9 cellular contexts compared by ENCODE assay signal in the genomic region with DNA sequence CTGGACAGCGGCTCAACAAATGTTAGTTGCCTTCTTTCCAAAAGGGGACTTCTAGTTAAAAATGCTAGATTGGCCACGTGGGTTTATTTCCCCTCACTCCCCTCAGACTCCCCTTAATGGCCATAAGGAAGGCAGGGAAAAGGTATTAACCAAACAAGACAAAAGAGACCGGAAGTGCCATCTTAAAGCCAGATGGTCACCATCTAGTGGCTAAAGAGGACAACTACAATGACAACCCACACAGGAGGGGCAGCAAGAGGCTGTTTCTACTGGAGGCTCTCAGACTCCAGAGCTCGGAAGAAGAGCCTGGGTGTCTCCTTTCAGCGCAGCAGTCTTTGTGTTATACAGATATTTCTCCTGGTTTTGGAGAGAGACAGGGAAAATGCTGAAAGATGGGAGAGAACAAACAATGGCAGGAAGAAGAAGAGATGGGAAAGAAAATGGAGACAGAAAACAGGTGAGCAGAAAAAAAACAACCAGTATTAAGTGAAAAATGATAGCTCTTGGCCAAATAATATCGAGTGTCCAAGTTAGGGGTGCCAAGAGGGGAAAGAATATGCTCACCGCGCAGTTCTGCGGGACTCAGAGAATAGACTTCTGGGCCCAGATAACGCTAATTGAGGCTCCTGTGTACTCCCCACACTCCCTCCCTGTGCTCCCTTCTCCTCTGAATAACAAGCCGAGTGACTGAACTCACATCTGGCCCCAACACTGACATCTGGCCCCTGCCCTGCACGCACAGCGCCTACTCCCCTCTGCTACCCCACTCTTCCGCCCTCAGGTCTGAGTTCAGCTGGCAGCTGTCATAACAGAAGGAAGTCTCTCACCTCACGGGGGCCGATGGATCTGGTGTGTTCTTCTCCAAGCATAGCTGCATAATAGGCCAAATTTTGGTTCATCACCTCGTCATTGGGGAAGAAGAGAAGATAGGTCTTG. TPM values are rescaled to one million over a fixed set of nuclear protein-coding genes. Genes with fewer than 3 reads are reported as not detected.
A peak's percentile ranks its signal among the peaks of the same experiment; 100 is the strongest.
DNase-seq lines count a peak whose midpoint lies in the region; ATAC-seq and TF ChIP-seq lines count a peak whose summit lies in the region.
"Had no signal": no experiment of that assay in that cellular context is flagged by ENCODE, and none has a peak within 500 bp of the region (broad histone marks: within the 10 kb centered on the region; RNA-seq: fewer than 3 reads in every experiment).

No MANE protein-coding gene starts in this region.

- no peak for TF ChIP-seq EP300 in Ishikawa (IDR thresholded peaks at IDR 0.05; ENCODE audit: borderline replicate concordance)

- peaks cover under 1% of the 10 kb centered on the region for H3K9me3 Mint-ChIP-seq in mesothelial cell of epicardium

- H3K36me3 ChIP-seq in DOHH2 (ENCODE audit: control insufficient read depth, low read length) (peaks cover 74% of the 10 kb centered on the region), OCI-LY7 (ENCODE audit: insufficient read depth, low read length) (peaks cover 83% of the 10 kb centered on the region)

- H3K27ac Mint-ChIP-seq in mesothelial cell of epicardium: peak overlapping the region; percentile 57

- POLR2A ChIA-PET in OCI-LY7 (lab: Charles Lee): interaction anchor here (1.7 kb wide), 1 partner anchor 10 kb away, joined by 9 read pairs; the partner anchor contains the start of genes C1orf50 and P3H1

- no peaks in the 10 kb centered on the region for H3K27me3 ChIP-seq in DOHH2 (ENCODE audit: control insufficient read depth, low read length)

- H2AFZ ChIP-seq in OCI-LY7 (ENCODE audit: low read length): no peak overlapping the region

- intact Hi-C loops in OCI-LY7 (cut with micrococcal nuclease; ENCODE audit: unreplicated experiment): no loop called here

- H3K4me1 Mint-ChIP-seq in mesothelial cell of epicardium: no peaks in the 10 kb centered on the region

- no TSS peak for BruUV-seq in OCI-LY7 (replicated peaks; lab: Mats Ljungman, UMichigan)

- H3K4me1 ChIP-seq in DOHH2 (ENCODE audit: control insufficient read depth, low read length): peaks cover 6% of the 10 kb centered on the region; the same call in 1 of the 2 replicates
- peaks cover 5% of the 10 kb centered on the region for H3K4me1 ChIP-seq in OCI-LY7 (ENCODE audit: insufficient read depth, low read length, poor library complexity, severe bottlenecking)

- H3K9me3 ChIP-seq in DOHH2 (ENCODE audit: control insufficient read depth, insufficient read depth, low read length): no peaks in the 10 kb centered on the region
- H3K9me3 ChIP-seq in OCI-LY7 (ENCODE audit: low read length): no peaks in the 10 kb centered on the region

- peaks cover 40% of the 10 kb centered on the region for H3K36me3 Mint-ChIP-seq in mesothelial cell of epicardium

- H3K4me3 ChIP-seq in DOHH2 (ENCODE audit: low read length) (no peak overlapping the region), OCI-LY7 (ENCODE audit: low read depth, low read length, poor library complexity, severe bottlenecking) (no peak overlapping the region)

- peak; percentile 53; the same call in 1 of the 2 replicates for TF ChIP-seq RAD21 in Ishikawa (IDR thresholded peaks at IDR 0.05; ENCODE audit: low read depth)

- H3K79me2 ChIP-seq in DOHH2 (ENCODE audit: control insufficient read depth, low read length): no peaks in the 10 kb centered on the region
- no peaks in the 10 kb centered on the region for H3K79me2 ChIP-seq in OCI-LY7 (ENCODE audit: insufficient read depth, low read depth, low read length)

- H4K20me1 ChIP-seq in DOHH2 (ENCODE audit: control insufficient read depth, insufficient read depth, low read depth, low read length): no peaks in the 10 kb centered on the region
- H4K20me1 ChIP-seq in OCI-LY7 (ENCODE audit: insufficient read depth, low read length): no peaks in the 10 kb centered on the region

- H3K4me2 ChIP-seq in DOHH2 (ENCODE audit: low read length): no peak overlapping the region
- no peak overlapping the region for H3K4me2 ChIP-seq in OCI-LY7 (ENCODE audit: low read length)

- no peaks in the 10 kb centered on the region for H3F3A ChIP-seq in DOHH2 (ENCODE audit: control insufficient read depth, insufficient read depth)

- ATAC-seq in HG03378 (IDR thresholded peaks at IDR 0.05; ENCODE audit: unreplicated experiment): no peak
- no peak for ATAC-seq in HG02970 (IDR thresholded peaks at IDR 0.05; ENCODE audit: low FRiP score, unreplicated experiment)

- H3K4me3 Mint-ChIP-seq in mesothelial cell of epicardium: no peak overlapping the region

- CTCF ChIA-PET in OCI-LY7 (lab: Charles Lee; ENCODE audit: unreplicated experiment): interaction anchor here (0.6 kb wide), 1 partner anchor 11 kb away, joined by 3 read pairs; no protein-coding TSS in a partner anchor

- H3K9me2 ChIP-seq in DOHH2 (replicated peaks; ENCODE audit: control insufficient read depth, low read length): no peaks in the 10 kb centered on the region
- H3K9me2 ChIP-seq in OCI-LY7 (ENCODE audit: insufficient read depth, low read length): no peaks in the 10 kb centered on the region

- H3K27me3 Mint-ChIP-seq in mesothelial cell of epicardium (ENCODE audit: low read depth): no peaks in the 10 kb centered on the region

- DNase-seq in OCI-LY7 (ENCODE audit: low spot score) (peak; percentile 77), dermis blood vessel endothelial cell (peak; percentile 79), mesothelial cell of epicardium (ENCODE audit: low spot score in 2 of 2, unreplicated experiment in 2 of 2) (no peak), hippocampal formation (lab: John Stamatoyannopoulos, UW) (no peak)

- H3K27ac ChIP-seq in DOHH2 (ENCODE audit: low read depth, low read length) (no peak overlapping the region), OCI-LY7 (ENCODE audit: low read depth, low read length, poor library complexity, severe bottlenecking) (no peak overlapping the region)

- TF ChIP-seq CTCF in DOHH2 (IDR thresholded peaks at IDR 0.05; ENCODE audit: low read depth, low read length, poor library complexity, severe bottlenecking) (peak; percentile 61), OCI-LY7 (conservative IDR thresholded peaks at IDR 0.05; ENCODE audit: low read length) (peak; percentile 79), mesothelial cell of epicardium (IDR thresholded peaks at IDR 0.05; ENCODE audit: unreplicated experiment) (peak; percentile 60)

TF ChIP-seq in Ishikawa, 13 proteins besides CTCF, POLR2A, EP300 and RAD21 (continues in another document):
- TF ChIP-seq NFIC (IDR thresholded peaks at IDR 0.05) (no peak), MAX (IDR thresholded peaks at IDR 0.05) (no peak), REST (IDR thresholded peaks at IDR 0.05; ENCODE audit: low read depth) (no peak), TAF1 (IDR thresholded peaks at IDR 0.05; ENCODE audit: low read depth) (no peak), FOXM1 (IDR thresholded peaks at IDR 0.05; ENCODE audit: borderline replicate concordance, low read depth) (no peak), CEBPB (IDR thresholded peaks at IDR 0.05) (no peak), CREB1 (IDR thresholded peaks at IDR 0.05; ENCODE audit: low read depth) (no peak), ZBTB7A (IDR thresholded peaks at IDR 0.05; ENCODE audit: low read depth) (no peak), TEAD4 (IDR thresholded peaks at IDR 0.05) (no peak)

RNA-seq across cellular contexts. Expression of gene P3H1, which starts 9.6 kb away (rescaled TPM):
- total RNA-seq in OCI-LY7 (2014; rRNA removed; shearing (Covaris generic)): 39.0 and 43.8 TPM in 2 replicates
- 44.1 and 45.7 TPM in 2 replicates for total RNA-seq in OCI-LY7 (2022)
- 111 and 217 TPM in 2 replicates for total RNA-seq in dermis blood vessel endothelial cell
- total RNA-seq in mesothelial cell of epicardium: 104 to 123 TPM (median 105 TPM) in 3 replicates

RNA-seq across cellular contexts. Expression of gene C1orf50, which starts 9.8 kb away (rescaled TPM):
- total RNA-seq in OCI-LY7 (2014; rRNA removed; shearing (Covaris generic)): 2.0 and 3.2 TPM in 2 replicates
- 9.7 and 9.9 TPM in 2 replicates for total RNA-seq in OCI-LY7 (2022)
- total RNA-seq in dermis blood vessel endothelial cell: 4.0 and 11.9 TPM in 2 replicates
- total RNA-seq in mesothelial cell of epicardium: 6.5 to 10.4 TPM (median 7.4 TPM) in 3 replicates

RNA-seq across cellular contexts. Expression of gene CLDN19, which starts 17.2 kb away (rescaled TPM):
- total RNA-seq in OCI-LY7 (2014; rRNA removed; shearing (Covaris generic)): not detected in 2 replicates
- total RNA-seq in OCI-LY7 (2022): not detected in 2 replicates
- 0.05 TPM in 1 of 2 replicates, not detected in the other for total RNA-seq in dermis blood vessel endothelial cell
- total RNA-seq in mesothelial cell of epicardium: 1.6 to 1.7 TPM (median 1.6 TPM) in 3 replicates
- total RNA-seq: activated CD8-positive, alpha-beta memory T cell treated with anti-CD3 and anti-CD28 coated beads for 36 hours had no signal

RNA-seq across cellular contexts. Expression of gene TMEM269, which starts 27.6 kb away (rescaled TPM):
- total RNA-seq in OCI-LY7 (2014; rRNA removed; shearing (Covaris generic)): 0.08 and 0.16 TPM in 2 replicates
- total RNA-seq in OCI-LY7 (2022) (0.46 and 0.81 TPM in 2 replicates), dermis blood vessel endothelial cell (not detected in 2 replicates), mesothelial cell of epicardium (0.54 to 0.98 TPM (median 0.91 TPM) in 3 replicates)

RNA-seq across cellular contexts. Expression of gene ERMAP, which starts 59.7 kb away (rescaled TPM):
- total RNA-seq in OCI-LY7 (2014; rRNA removed; shearing (Covaris generic)): 2.3 and 2.7 TPM in 2 replicates
- 5.1 and 5.2 TPM in 2 replicates for total RNA-seq in OCI-LY7 (2022)
- 8.8 and 9.7 TPM in 2 replicates for total RNA-seq in dermis blood vessel endothelial cell
- 14.7 to 17.2 TPM (median 15.4 TPM) in 3 replicates for total RNA-seq in mesothelial cell of epicardium

Comparison
In these comparisons a context has a peak if more than half of its experiments do, and no peak if none do; other contexts are left out.
1. DNase-seq: peak in OCI-LY7 (single experiment) and dermis blood vessel endothelial cell (single experiment); none in mesothelial cell of epicardium (0 of 2) and hippocampal formation (0 of 2).
2. Peak in every context shown above with its lines, with median percentiles within 50 percentile points of each other: CTCF ChIP-seq.